24 cellular contexts compared by ENCODE assay signal in genomic region chr20:33252460-33252859, GRCh38. TPM values are rescaled to one million over a fixed set of nuclear protein-coding genes. Genes with fewer than 3 reads are reported as not detected.
DNase-seq lines count a peak whose midpoint lies in the region; ATAC-seq, FAIRE-seq and TF ChIP-seq lines count a peak whose summit lies in the region.
"Had no signal": no experiment of that assay in that cellular context is flagged by ENCODE, and none has a peak within 500 bp of the region (broad histone marks: within the 10 kb centered on the region; RNA-seq: fewer than 3 reads in every experiment).

No MANE protein-coding gene starts in this region.

- TF ChIP-seq RAD21 in K562 (CRISPR knock-in tag; conservative IDR thresholded peaks at IDR 0.05 in 1 of 2, IDR thresholded peaks at IDR 0.05 in 1 of 2), result no peak

- peak; percentile 7 for DNase-seq in RWPE2 (ENCODE audit: low spot score)
- no peak for DNase-seq in K562 (ENCODE audit: extremely low read depth in 1 of 4, low spot score in 3 of 4)
- no peak for DNase-seq in GM13976 (ENCODE audit: low spot score)
- DNase-seq in H7, result no peak
- DNase-seq: 8988T; ACHN; BE2C; C1 segment of cervical spinal cord; Caco-2; Calu3; CD4-positive, alpha-beta T cell; CD8-positive, alpha-beta T cell; DMS79 treated with DMSO at 0.1 percent for 48 hours; GF-D8 had no signal

- H3K36me3 ChIP-seq in RWPE2 (ENCODE audit: low read depth) (no peaks in the 10 kb centered on the region), K562 (ENCODE audit: control insufficient read depth, insufficient read depth, low read length) (no peaks in the 10 kb centered on the region), H7 (replicated peaks; ENCODE audit: control insufficient read depth, insufficient read depth, low read length) (no peaks in the 10 kb centered on the region)
- H3K36me3 ChIP-seq: BE2C, BLaER1 had no signal

- peak; percentile 42 for FAIRE-seq in K562 (lab: Jason Lieb, UNC)
- FAIRE-seq: A204.1, D721Med, G401.6, GM12891, GM18507, GM19239 had no signal

- ATAC-seq in RWPE2 (ENCODE audit: low read depth), result no peak
- ATAC-seq in K562, result no peak
- no peak for ATAC-seq in GM18858 (IDR thresholded peaks at IDR 0.05; ENCODE audit: unreplicated experiment)
- ATAC-seq: CD8-positive, alpha-beta T cell had no signal

- H2AFZ ChIP-seq in K562 (ENCODE audit: low read depth, low read length), result peak overlapping the region; percentile 41; the same call in 1 of the 2 replicates

- H3K4me3 ChIP-seq in RWPE2 (ENCODE audit: severe bottlenecking), result no peak overlapping the region
- H3K4me3 ChIP-seq in K562, result no peak overlapping the region
- H3K4me3 ChIP-seq in H7 (ENCODE audit: insufficient read depth, low read depth, low read length), result no peak overlapping the region
- H3K4me3 ChIP-seq: BLaER1 had no signal

- in situ Hi-C loops in K562 (cut with MboI), result no loop called here
- in situ Hi-C loops in GM13976 (cut with MboI; ENCODE audit: low sequenced_read_pairs, unreplicated experiment), result no loop called here

- no peaks in the 10 kb centered on the region for H3K9me1 ChIP-seq in K562 (ENCODE audit: control insufficient read depth, insufficient read depth, low read length)

- H3K9me3 ChIP-seq in RWPE2 (ENCODE audit: severe bottlenecking) (no peaks in the 10 kb centered on the region), K562 (replicated peaks; ENCODE audit: control insufficient read depth, insufficient read depth, low read depth, low read length) (no peaks in the 10 kb centered on the region)
- H3K9me3 ChIP-seq: BE2C, BLaER1, Caco-2 had no signal

- TF ChIP-seq POLR2A in K562 (conservative IDR thresholded peaks at IDR 0.05), result no peak

- intact Hi-C loops in K562 (cut with micrococcal nuclease), result no loop called here

- no peaks in the 10 kb centered on the region for H4K20me1 ChIP-seq in K562 (replicated peaks; ENCODE audit: control insufficient read depth, insufficient read depth, low read length)
- H4K20me1 ChIP-seq: BLaER1 had no signal

- TF ChIP-seq EP300 in K562 (IDR thresholded peaks at IDR 0.05; ENCODE audit: low read length), result no peak

- H3K27me3 ChIP-seq in RWPE2 (ENCODE audit: insufficient read depth, poor library complexity, severe bottlenecking) (peaks cover 23% of the 10 kb centered on the region), K562 (ENCODE audit: control insufficient read depth in 2 of 2, insufficient read depth in 2 of 2, low read length in 2 of 2) (no peaks in the 10 kb centered on the region), H7 (ENCODE audit: control insufficient read depth, insufficient read depth, low read length) (no peaks in the 10 kb centered on the region)
- H3K27me3 ChIP-seq: BE2C, BLaER1 had no signal

- TF ChIP-seq CTCF in RWPE2 (IDR thresholded peaks at IDR 0.05; ENCODE audit: poor library complexity, severe bottlenecking) (no peak), K562 (IDR thresholded peaks at IDR 0.05 in 2 of 3, conservative IDR thresholded peaks at IDR 0.05 in 1 of 3; ENCODE audit: insufficient read depth in 2 of 3, low read depth in 1 of 3, low read length in 3 of 3) (no peak), GM13976 (IDR thresholded peaks at IDR 0.05; ENCODE audit: borderline replicate concordance, control extremely low read depth, extremely low read depth, insufficient read depth, missing control alignments) (no peak)

- BruUV-seq in K562 (replicated peaks; lab: Mats Ljungman, UMichigan), result no TSS peak

- H3K9ac ChIP-seq in K562 (ENCODE audit: insufficient read depth in 1 of 2, low read depth in 2 of 2, low read length in 2 of 2), result no peak overlapping the region
- H3K9ac ChIP-seq: BLaER1 had no signal

- no peak overlapping the region for H3K4me2 ChIP-seq in K562 (ENCODE audit: insufficient read depth, low read length)
- H3K4me2 ChIP-seq: BLaER1 had no signal

- no peak overlapping the region for H3K27ac ChIP-seq in RWPE2 (ENCODE audit: poor library complexity, severe bottlenecking)
- H3K27ac ChIP-seq in K562 (ENCODE audit: extremely low read depth, low read depth, low read length), result no peak overlapping the region
- H3K27ac ChIP-seq: BLaER1 had no signal

- POLR2A ChIA-PET in K562 (lab: Yijun Ruan, JAX), result no interaction called here

- CTCF ChIA-PET in K562 (lab: Yijun Ruan, JAX; ENCODE audit: low intra/inter-chr PET ratio), result no interaction called here

- H3K4me1 ChIP-seq in RWPE2 (ENCODE audit: insufficient read depth, poor library complexity, severe bottlenecking) (no peaks in the 10 kb centered on the region), K562 (replicated peaks in 1 of 2; ENCODE audit: control insufficient read depth in 2 of 2, insufficient read depth in 2 of 2, low read length in 2 of 2) (peaks cover 3 to 12% of the 10 kb centered on the region in 2 experiments; a peak in 3 of 5 replicates)
- H3K4me1 ChIP-seq: BE2C, Caco-2 had no signal

- 31% methylated on average over 3 of the region's 3 CpGs for WGBS in K562 (ENCODE audit: insufficient coverage, low coverage, missing lambda C conversion rate)

- no peaks in the 10 kb centered on the region for H3K79me2 ChIP-seq in K562 (ENCODE audit: control insufficient read depth, insufficient read depth, low read length)

RNA-seq across cellular contexts. Expression of gene BPIFA1, which starts 16.7 kb away (rescaled TPM):
- not detected in 2 replicates for total RNA-seq in K562 (2011; cell fraction: chromatin; rRNA removed; ENCODE audit: low replicate concordance)
- total RNA-seq in K562 (2011; cell fraction: nucleolus; rRNA removed), result not detected in 2 replicates
- total RNA-seq in K562 (2011; cell fraction: nucleoplasm; rRNA removed), result not detected in 2 replicates
- total RNA-seq in K562 (2014; rRNA removed) (not detected in 2 replicates), K562 (2014; rRNA removed; fragmentation: Illumina TruSeq; extraction: Trizol) (not detected in 2 replicates), K562 (2015; rRNA removed; fragmentation: Illumina TruSeq; extraction: Trizol) (not detected in 2 replicates), K562 (2021) (not detected in 2 replicates)
- polyA plus RNA-seq in K562 (2011; rRNA removed) (not detected in 2 replicates), K562 (2014; fragmentation: Illumina TruSeq; extraction: Trizol) (not detected in 2 replicates), K562 (2014; fragmentation: Nextera tagmentation; extraction: Ambion mirVana) (not detected), K562 (2014; rRNA removed) (not detected in 2 replicates)
- polyA plus RNA-seq in K562 (2011; cell fraction: cytosol; rRNA removed), result not detected in 2 replicates
- not detected in 2 replicates for polyA plus RNA-seq in K562 (2011; cell fraction: nucleus; rRNA removed)
- not detected in 2 replicates for polyA plus RNA-seq in K562 (2012)
- not detected in 2 replicates for polyA minus RNA-seq in K562 (2011; rRNA and poly(A)+ RNA removed)
- polyA minus RNA-seq in K562 (2011; cell fraction: cytosol; rRNA and poly(A)+ RNA removed), result not detected in 2 replicates
- polyA minus RNA-seq in K562 (2011; cell fraction: nucleus; rRNA and poly(A)+ RNA removed), result not detected in 2 replicates
- total RNA-seq in H7 (2014; rRNA removed; shearing (Covaris generic)), result not detected in 2 replicates
- total RNA-seq: A673; Caco-2; Calu3; CD4-positive, alpha-beta T cell; CD8-positive, alpha-beta T cell had no signal
- polyA plus RNA-seq: AG04450 had no signal

RNA-seq across cellular contexts. Expression of gene BPIFB1, which starts 30.6 kb away (rescaled TPM):
- total RNA-seq in K562 (2011; cell fraction: chromatin; rRNA removed; ENCODE audit: low replicate concordance), result not detected in 2 replicates
- not detected in 2 replicates for total RNA-seq in K562 (2011; cell fraction: nucleolus; rRNA removed)
- total RNA-seq in K562 (2011; cell fraction: nucleoplasm; rRNA removed), result not detected in 2 replicates
- total RNA-seq in K562 (2014; rRNA removed) (not detected in 2 replicates), K562 (2014; rRNA removed; fragmentation: Illumina TruSeq; extraction: Trizol) (not detected in 2 replicates), K562 (2015; rRNA removed; fragmentation: Illumina TruSeq; extraction: Trizol) (not detected in 2 replicates), K562 (2021) (0.11 TPM in 1 of 2 replicates, not detected in the other)
- polyA plus RNA-seq in K562 (2011; rRNA removed) (not detected in 2 replicates), K562 (2014; fragmentation: Illumina TruSeq; extraction: Trizol) (not detected in 2 replicates), K562 (2014; fragmentation: Nextera tagmentation; extraction: Ambion mirVana) (not detected), K562 (2014; rRNA removed) (not detected in 2 replicates)
- polyA plus RNA-seq in K562 (2011; cell fraction: cytosol; rRNA removed), result not detected in 2 replicates
- not detected in 2 replicates for polyA plus RNA-seq in K562 (2011; cell fraction: nucleus; rRNA removed)
- polyA plus RNA-seq in K562 (2012), result not detected in 2 replicates
- not detected in 2 replicates for polyA minus RNA-seq in K562 (2011; rRNA and poly(A)+ RNA removed)
- not detected in 2 replicates for polyA minus RNA-seq in K562 (2011; cell fraction: cytosol; rRNA and poly(A)+ RNA removed)
- not detected in 2 replicates for polyA minus RNA-seq in K562 (2011; cell fraction: nucleus; rRNA and poly(A)+ RNA removed)
- total RNA-seq in H7 (2014; rRNA removed; shearing (Covaris generic)), result not detected in 2 replicates
- total RNA-seq: A673; Caco-2; CD4-positive, alpha-beta T cell; CD8-positive, alpha-beta T cell had no signal
- polyA plus RNA-seq: AG04450 had no signal

RNA-seq across cellular contexts. Expression of gene BPIFA3, which starts 35.3 kb away (rescaled TPM):
- total RNA-seq in K562 (2011; cell fraction: chromatin; rRNA removed; ENCODE audit: low replicate concordance), result not detected in 2 replicates
- total RNA-seq in K562 (2011; cell fraction: nucleolus; rRNA removed), result not detected in 2 replicates
- not detected in 2 replicates for total RNA-seq in K562 (2011; cell fraction: nucleoplasm; rRNA removed)
- total RNA-seq in K562 (2014; rRNA removed) (not detected in 2 replicates), K562 (2014; rRNA removed; fragmentation: Illumina TruSeq; extraction: Trizol) (not detected in 2 replicates), K562 (2015; rRNA removed; fragmentation: Illumina TruSeq; extraction: Trizol) (not detected in 2 replicates), K562 (2021) (not detected in 2 replicates)
- polyA plus RNA-seq in K562 (2011; rRNA removed) (not detected in 2 replicates), K562 (2014; fragmentation: Illumina TruSeq; extraction: Trizol) (not detected in 2 replicates), K562 (2014; fragmentation: Nextera tagmentation; extraction: Ambion mirVana) (not detected), K562 (2014; rRNA removed) (not detected in 2 replicates)
- polyA plus RNA-seq in K562 (2011; cell fraction: cytosol; rRNA removed), result not detected in 2 replicates
- not detected in 2 replicates for polyA plus RNA-seq in K562 (2011; cell fraction: nucleus; rRNA removed)
- not detected in 2 replicates for polyA plus RNA-seq in K562 (2012)
- polyA minus RNA-seq in K562 (2011; rRNA and poly(A)+ RNA removed), result not detected in 2 replicates
- polyA minus RNA-seq in K562 (2011; cell fraction: cytosol; rRNA and poly(A)+ RNA removed), result not detected in 2 replicates
- not detected in 2 replicates for polyA minus RNA-seq in K562 (2011; cell fraction: nucleus; rRNA and poly(A)+ RNA removed)
- not detected in 2 replicates for total RNA-seq in H7 (2014; rRNA removed; shearing (Covaris generic))
- total RNA-seq: A673; Caco-2; Calu3; CD4-positive, alpha-beta T cell; CD8-positive, alpha-beta T cell had no signal
- polyA plus RNA-seq: AG04450 had no signal
